ENCODE assay signal across 12 cellular contexts in genomic region chr20:50792708-50793574, GRCh38. TPM values are rescaled to one million over a fixed set of nuclear protein-coding genes. Genes with fewer than 3 reads are reported as not detected.
DNase-seq lines count a peak whose midpoint lies in the region; ATAC-seq and TF ChIP-seq lines count a peak whose summit lies in the region.
"Had no signal": no experiment of that assay in that cellular context is flagged by ENCODE, and none has a peak within 500 bp of the region (broad histone marks: within the 10 kb centered on the region; RNA-seq: fewer than 3 reads in every experiment).

No MANE protein-coding gene starts in this region.

- no peaks in the 10 kb centered on the region for H3K36me3 Mint-ChIP-seq in T-helper 1 cell treated with Interleukin-12 subunit alpha and Interleukin-12 subunit beta and Interleukin-4 antibody, amounts not matched to agents 30 μg/mL and 1 μg/mL, for 36 hours (ENCODE audit: low read depth)
- no peaks in the 10 kb centered on the region for H3K36me3 Mint-ChIP-seq in stimulated activated memory B cell treated with anti-CD40 and anti-IgM and Interleukin-4, amounts not matched to agents 10 μg/mL and 1 μg/mL and 100 μg/mL, for 72 hours
- H3K36me3 Mint-ChIP-seq in T-helper 17 cell (ENCODE audit: low read depth), result no peaks in the 10 kb centered on the region

- no peaks in the 10 kb centered on the region for H3K27me3 ChIP-seq in RWPE2 (ENCODE audit: insufficient read depth, poor library complexity, severe bottlenecking)
- H3K27me3 ChIP-seq: ascending aorta had no signal

- TF ChIP-seq CTCF in RWPE2 (IDR thresholded peaks at IDR 0.05; ENCODE audit: poor library complexity, severe bottlenecking), result no peak

- no peak for ATAC-seq in RWPE2 (ENCODE audit: low read depth)
- ATAC-seq in stimulated activated memory B cell treated with anti-CD40 and anti-IgM and Interleukin-4, amounts not matched to agents 10 μg/mL and 1 μg/mL and 100 μg/mL, for 72 hours, result no peak
- no peak for ATAC-seq in T-helper 17 cell

- H3K36me3 ChIP-seq in RWPE2 (ENCODE audit: low read depth), result no peaks in the 10 kb centered on the region
- H3K36me3 ChIP-seq: ascending aorta had no signal

- intact Hi-C loops in head of caudate nucleus (cut with DNase I), result no loop called here

- H3K9me3 ChIP-seq in RWPE2 (ENCODE audit: severe bottlenecking) (no peaks in the 10 kb centered on the region), T-helper 17 cell (ENCODE audit: control insufficient read depth, low read length, poor library complexity, severe bottlenecking) (no peaks in the 10 kb centered on the region)
- H3K9me3 ChIP-seq: ascending aorta had no signal

- H3K9me3 Mint-ChIP-seq in T-helper 1 cell treated with Interleukin-12 subunit alpha and Interleukin-12 subunit beta and Interleukin-4 antibody, amounts not matched to agents 30 μg/mL and 1 μg/mL, for 36 hours, result no peaks in the 10 kb centered on the region
- H3K9me3 Mint-ChIP-seq in stimulated activated memory B cell treated with anti-CD40 and anti-IgM and Interleukin-4, amounts not matched to agents 10 μg/mL and 1 μg/mL and 100 μg/mL, for 72 hours, result no peaks in the 10 kb centered on the region

- no peak overlapping the region for H3K27ac ChIP-seq in RWPE2 (ENCODE audit: poor library complexity, severe bottlenecking)
- H3K27ac ChIP-seq: 22Rv1 had no signal

- H3K4me3 Mint-ChIP-seq in T-helper 1 cell treated with Interleukin-12 subunit alpha and Interleukin-12 subunit beta and Interleukin-4 antibody, amounts not matched to agents 30 μg/mL and 1 μg/mL, for 36 hours, result peak overlapping the region; percentile 9
- no peak overlapping the region for H3K4me3 Mint-ChIP-seq in stimulated activated memory B cell treated with anti-CD40 and anti-IgM and Interleukin-4, amounts not matched to agents 10 μg/mL and 1 μg/mL and 100 μg/mL, for 72 hours
- no peak overlapping the region for H3K4me3 Mint-ChIP-seq in T-helper 17 cell

- no peaks in the 10 kb centered on the region for H3K27me3 Mint-ChIP-seq in T-helper 1 cell treated with Interleukin-12 subunit alpha and Interleukin-12 subunit beta and Interleukin-4 antibody, amounts not matched to agents 30 μg/mL and 1 μg/mL, for 36 hours (ENCODE audit: low read depth)
- no peaks in the 10 kb centered on the region for H3K27me3 Mint-ChIP-seq in stimulated activated memory B cell treated with anti-CD40 and anti-IgM and Interleukin-4, amounts not matched to agents 10 μg/mL and 1 μg/mL and 100 μg/mL, for 72 hours
- H3K27me3 Mint-ChIP-seq in T-helper 17 cell, result no peaks in the 10 kb centered on the region

- DNase-seq in T-helper 1 cell (no peak), RWPE2 (ENCODE audit: low spot score) (peak; percentile 73), left kidney (ENCODE audit: low read depth, low spot score) (peak; percentile 37), head of caudate nucleus (no peak), T-helper 17 cell (no peak)
- DNase-seq in effector CD8-positive, alpha-beta T cell (lab: John Stamatoyannopoulos, UW), result no peak
- DNase-seq: foreskin melanocyte, NCI-H1436 had no signal

- H3K4me1 ChIP-seq in RWPE2 (ENCODE audit: insufficient read depth, poor library complexity, severe bottlenecking), result peaks cover 17% of the 10 kb centered on the region

- H3K4me3 ChIP-seq in RWPE2 (ENCODE audit: severe bottlenecking), result no peak overlapping the region
- H3K4me3 ChIP-seq: ascending aorta had no signal

- H3K27ac Mint-ChIP-seq in T-helper 1 cell treated with Interleukin-12 subunit alpha and Interleukin-12 subunit beta and Interleukin-4 antibody, amounts not matched to agents 30 μg/mL and 1 μg/mL, for 36 hours, result no peak overlapping the region
- peak overlapping the region; percentile 86 for H3K27ac Mint-ChIP-seq in stimulated activated memory B cell treated with anti-CD40 and anti-IgM and Interleukin-4, amounts not matched to agents 10 μg/mL and 1 μg/mL and 100 μg/mL, for 72 hours
- H3K27ac Mint-ChIP-seq in T-helper 17 cell, result no peak overlapping the region

- H3K4me1 Mint-ChIP-seq in T-helper 1 cell treated with Interleukin-12 subunit alpha and Interleukin-12 subunit beta and Interleukin-4 antibody, amounts not matched to agents 30 μg/mL and 1 μg/mL, for 36 hours (ENCODE audit: low read depth), result peaks cover 10% of the 10 kb centered on the region
- H3K4me1 Mint-ChIP-seq in stimulated activated memory B cell treated with anti-CD40 and anti-IgM and Interleukin-4, amounts not matched to agents 10 μg/mL and 1 μg/mL and 100 μg/mL, for 72 hours, result peaks cover 23% of the 10 kb centered on the region
- H3K4me1 Mint-ChIP-seq in T-helper 17 cell, result peaks cover 4% of the 10 kb centered on the region

RNA-seq across cellular contexts. Expression of gene BCAS4, which starts 1.9 kb away (rescaled TPM):
- 1 to 10 TPM; 8.0 to 8.5 TPM for total RNA-seq in T-helper 17 cell

Comparison
In these comparisons a context has a peak if more than half of its experiments do, and no peak if none do; other contexts are left out.
1. DNase-seq: peak in RWPE2 (single experiment) and left kidney (single experiment); none in T-helper 1 cell (0 of 5), head of caudate nucleus (0 of 42), T-helper 17 cell (0 of 3) and effector CD8-positive, alpha-beta T cell (single experiment).